8 cellular contexts compared by ENCODE assay signal in genomic region chr17:16439303-16439791, GRCh38. TPM values are rescaled to one million over a fixed set of nuclear protein-coding genes. Genes with fewer than 3 reads are reported as not detected.
DNase-seq lines count a peak whose midpoint lies in the region; ATAC-seq and TF ChIP-seq lines count a peak whose summit lies in the region.

No MANE protein-coding gene starts in this region.

- peak overlapping the region; percentile 68 for H3K4me3 ChIP-seq in GM12864 (ENCODE audit: low read depth, low read length)
- peak overlapping the region; percentile 84 to 87 for H3K4me3 ChIP-seq in right atrium auricular region
- peak overlapping the region; percentile 73 for H3K4me3 ChIP-seq in skeletal muscle satellite cell (ENCODE audit: low read length)

- no peaks in the 10 kb centered on the region for H3K9me3 Mint-ChIP-seq in activated T-helper 17 cell treated with anti-CD3 and anti-CD28 coated beads, Interleukin-2, amount 50 U/mL, for 72 hours

- H3K27ac ChIP-seq in right atrium auricular region: peak overlapping the region; percentile 83 to 88

- H3K4me2 ChIP-seq in skeletal muscle satellite cell (ENCODE audit: low read length): peak overlapping the region; percentile 89

- H3K27ac Mint-ChIP-seq in activated T-helper 17 cell treated with anti-CD3 and anti-CD28 coated beads, Interleukin-2, amount 50 U/mL, for 72 hours: peak overlapping the region; percentile 99

- no peaks in the 10 kb centered on the region for H3K27me3 Mint-ChIP-seq in activated T-helper 17 cell treated with anti-CD3 and anti-CD28 coated beads, Interleukin-2, amount 50 U/mL, for 72 hours

- peaks cover 41% of the 10 kb centered on the region for H3K36me3 ChIP-seq in right atrium auricular region
- H3K36me3 ChIP-seq in skeletal muscle satellite cell (ENCODE audit: insufficient read depth, low read length): peaks cover 53% of the 10 kb centered on the region

- TF ChIP-seq CTCF in GM12864 (IDR thresholded peaks at IDR 0.05; ENCODE audit: low read depth, low read length, missing control alignments): no peak
- no peak for TF ChIP-seq CTCF in right atrium auricular region (IDR thresholded peaks at IDR 0.05)

- H3K4me3 Mint-ChIP-seq in activated T-helper 17 cell treated with anti-CD3 and anti-CD28 coated beads, Interleukin-2, amount 50 U/mL, for 72 hours: peak overlapping the region; percentile 82

- H3K4me1 ChIP-seq in right atrium auricular region: peaks cover 0 to 48% of the 10 kb centered on the region in 2 donors
- peaks cover 37% of the 10 kb centered on the region for H3K4me1 ChIP-seq in skeletal muscle satellite cell (ENCODE audit: control insufficient read depth, insufficient read depth, low read length)

- peaks cover 29% of the 10 kb centered on the region for H3K4me1 Mint-ChIP-seq in activated T-helper 17 cell treated with anti-CD3 and anti-CD28 coated beads, Interleukin-2, amount 50 U/mL, for 72 hours

- peak overlapping the region; percentile 96 for H3K9ac ChIP-seq in skeletal muscle satellite cell (ENCODE audit: low read depth, low read length)

- DNase-seq in GM12864 (ENCODE audit: low read depth): no peak
- no peak for DNase-seq in right atrium auricular region (ENCODE audit: low spot score)
- DNase-seq in activated CD4-positive, alpha-beta T cell treated with anti-CD3 and anti-CD28 coated beads for 1 hour: no peak
- no peak for DNase-seq in SHP77 treated with DMSO at 0.1 percent for 48 hours (lab: John Stamatoyannopoulos, UW)
- no peak for DNase-seq in effector CD8-positive, alpha-beta T cell (lab: John Stamatoyannopoulos, UW)

- peaks cover 57% of the 10 kb centered on the region for H3K36me3 Mint-ChIP-seq in activated T-helper 17 cell treated with anti-CD3 and anti-CD28 coated beads, Interleukin-2, amount 50 U/mL, for 72 hours (ENCODE audit: low read depth)

- H3K27me3 ChIP-seq in right atrium auricular region: no peaks in the 10 kb centered on the region
- no peaks in the 10 kb centered on the region for H3K27me3 ChIP-seq in skeletal muscle satellite cell (ENCODE audit: control insufficient read depth, insufficient read depth, low read length)

- H3K9me3 ChIP-seq in right atrium auricular region (no peaks in the 10 kb centered on the region), skeletal muscle satellite cell (replicated peaks; ENCODE audit: low read length) (no peaks in the 10 kb centered on the region)

- peak; percentile 6 for ATAC-seq in HG03064 (IDR thresholded peaks at IDR 0.05; ENCODE audit: low read depth, unreplicated experiment)
- ATAC-seq in activated T-helper 17 cell treated with anti-CD3 and anti-CD28 coated beads, Interleukin-2, amount 50 U/mL, for 72 hours (replicated peaks): peak; percentile 4

RNA-seq across cellular contexts. Expression of gene TRPV2, which starts 24.0 kb away (rescaled TPM):
- total RNA-seq in activated T-helper 17 cell treated with anti-CD3 and anti-CD28 coated beads, Interleukin-2, amount 50 U/mL, for 72 hours: 10 to 100 TPM; 35.4 to 74.9 TPM
- total RNA-seq in right atrium auricular region: 10 to 100 TPM in 1 of 2 donors, 1 to 10 TPM in 1; 6.7 to 15.0 TPM
- 59.8 and 117 TPM in 2 replicates for total RNA-seq in skeletal muscle satellite cell (2012; rRNA removed)

RNA-seq across cellular contexts. Expression of gene LRRC75A, which starts 52.6 kb away (rescaled TPM):
- total RNA-seq in activated T-helper 17 cell treated with anti-CD3 and anti-CD28 coated beads, Interleukin-2, amount 50 U/mL, for 72 hours: 1 to 10 TPM in 1 of 2 donors, under 1 TPM in 1; 0.90 to 2.3 TPM
- 1 to 10 TPM in 1 of 2 donors, under 1 TPM in 1; 0.93 to 2.6 TPM for total RNA-seq in right atrium auricular region
- total RNA-seq in skeletal muscle satellite cell (2012; rRNA removed): 0.51 and 0.87 TPM in 2 replicates

RNA-seq across cellular contexts. Expression of gene UBB, which starts 58.5 kb away (rescaled TPM):
- 1,000 to 10,000 TPM in 1 of 2 donors, 100 to 1,000 TPM in 1; 896 to 1,413 TPM for total RNA-seq in activated T-helper 17 cell treated with anti-CD3 and anti-CD28 coated beads, Interleukin-2, amount 50 U/mL, for 72 hours
- total RNA-seq in right atrium auricular region: 1,000 to 10,000 TPM in 1 of 2 donors, 100 to 1,000 TPM in 1; 862 to 1,091 TPM
- 1,088 and 1,189 TPM in 2 replicates for total RNA-seq in skeletal muscle satellite cell (2012; rRNA removed)
